2 cellular contexts compared by ENCODE assay signal in genomic region chr12:52251367-52252055, GRCh38.
TF ChIP-seq lines count a peak whose summit lies in the region.

No MANE protein-coding gene starts in this region.

TF ChIP-seq in A549, 52 proteins besides CTCF, POLR2A, EP300 and RAD21 (continues in another document):
- no peak for TF ChIP-seq SREBF2 (IDR thresholded peaks at IDR 0.05)
- no peak for TF ChIP-seq ESRRA (IDR thresholded peaks at IDR 0.05; ENCODE audit: borderline replicate concordance, low read length)
- no peak for TF ChIP-seq HES2 (IDR thresholded peaks at IDR 0.05)
- TF ChIP-seq NPAS2 (CRISPR knock-in tag; IDR thresholded peaks at IDR 0.05; ENCODE audit: borderline replicate concordance), result peak; percentile 4; the same call in 1 of the 2 replicates
- no peak for TF ChIP-seq CHD4 (IDR thresholded peaks at IDR 0.05; ENCODE audit: borderline replicate concordance)
- no peak for TF ChIP-seq MYC (IDR thresholded peaks at IDR 0.05; ENCODE audit: borderline replicate concordance, low read length)
- TF ChIP-seq BHLHE40 (IDR thresholded peaks at IDR 0.05; ENCODE audit: low read depth, low read length), result no peak
- TF ChIP-seq EHMT2 (IDR thresholded peaks at IDR 0.05; ENCODE audit: low read depth), result no peak
- peak; percentile 87 for TF ChIP-seq HOXB13 (CRISPR knock-in tag; IDR thresholded peaks at IDR 0.05; ENCODE audit: low read depth)
- TF ChIP-seq JUN (IDR thresholded peaks at IDR 0.05), result peak in 1 of 2 experiments; percentile 21; a peak in 2 of 5 replicates
- peak; percentile 83 for TF ChIP-seq HOXA7 (CRISPR knock-in tag; IDR thresholded peaks at IDR 0.05)
- TF ChIP-seq KDM1A (IDR thresholded peaks at IDR 0.05; ENCODE audit: low read depth), result no peak
- TF ChIP-seq HMGXB4 (CRISPR knock-in tag; IDR thresholded peaks at IDR 0.05; ENCODE audit: borderline replicate concordance), result peak; percentile 45; the same call in 1 of the 2 replicates
- no peak for TF ChIP-seq JUNB (IDR thresholded peaks at IDR 0.05)
- no peak for TF ChIP-seq REST (IDR thresholded peaks at IDR 0.05)
- TF ChIP-seq ATOH8 (CRISPR knock-in tag; IDR thresholded peaks at IDR 0.05; ENCODE audit: low read depth), result peak; percentile 40; the same call in 1 of the 2 replicates
- no peak; the same call in 1 of the 2 replicates for TF ChIP-seq USF2 (IDR thresholded peaks at IDR 0.05)
- TF ChIP-seq RARB (CRISPR knock-in tag; IDR thresholded peaks at IDR 0.05), result peak; percentile 84
- TF ChIP-seq HOXB5 (CRISPR knock-in tag; IDR thresholded peaks at IDR 0.05), result peak; percentile 59; the same call in 1 of the 2 replicates
- TF ChIP-seq PBX3 (IDR thresholded peaks at IDR 0.05), result peak; percentile 17
- TF ChIP-seq HDAC2 (IDR thresholded peaks at IDR 0.05), result no peak
- no peak for TF ChIP-seq NR3C1 (IDR thresholded peaks at IDR 0.05)
- no peak for TF ChIP-seq RFX5 (IDR thresholded peaks at IDR 0.05)
- peak; percentile 90 for TF ChIP-seq FOXS1 (CRISPR knock-in tag; IDR thresholded peaks at IDR 0.05)
- no peak for TF ChIP-seq PHF8 (IDR thresholded peaks at IDR 0.05; ENCODE audit: borderline replicate concordance, low read depth)

TF ChIP-seq in endothelial cell of umbilical vein, 7 proteins besides CTCF, POLR2A, EP300 and RAD21:
- TF ChIP-seq GATA2 (IDR thresholded peaks at IDR 0.05; ENCODE audit: insufficient read depth, insufficient read length, low read depth, low read length), result no peak
- no peak for TF ChIP-seq POLR2AphosphoS5 (IDR thresholded peaks at IDR 0.05; ENCODE audit: insufficient read depth, low read depth, low read length)
- no peak for TF ChIP-seq JUN (IDR thresholded peaks at IDR 0.05; ENCODE audit: borderline replicate concordance, insufficient read depth, insufficient read length, low read depth)
- no peak for TF ChIP-seq MYC (IDR thresholded peaks at IDR 0.05; ENCODE audit: low read depth, low read length)
- TF ChIP-seq MAX (IDR thresholded peaks at IDR 0.05; ENCODE audit: insufficient read depth, insufficient read length), result no peak
- no peak for TF ChIP-seq FOS (IDR thresholded peaks at IDR 0.05; ENCODE audit: borderline replicate concordance, insufficient read depth, low read length)
- no peak for TF ChIP-seq EZH2 (IDR thresholded peaks at IDR 0.05; ENCODE audit: borderline replicate concordance, low read depth, low read length, severe bottlenecking)
